In genomic region chr15:46681901-46682300, GRCh38 we compare ENCODE assay signal across 24 cellular contexts.
"Had no signal": no experiment of that assay in that cellular context is flagged by ENCODE, and none has a peak within 500 bp of the region (broad histone marks: within the 10 kb centered on the region; RNA-seq: fewer than 3 reads in every experiment).

No MANE protein-coding gene starts in this region.

- H3K27ac ChIP-seq: PC-9 had no signal

- H3K4me3 ChIP-seq: PC-9 had no signal

- DNase-seq: activated CD4-positive, alpha-beta memory T cell treated with anti-CD3 and anti-CD28 coated beads, Interleukin-2, amount 10 ng/mL, durations not matched to agents 7 days and 5 days; activated CD4-positive, alpha-beta T cell treated with anti-CD3 and anti-CD28 coated beads for 36 hours; activated CD4-positive, alpha-beta T cell treated with anti-CD3 and anti-CD28 coated beads, Interleukin-2, amount 50 U/mL, for 1 hour; activated CD4-positive, CD25-positive, alpha-beta regulatory T cell; activated gamma-delta T cell; activated naive CD4-positive, alpha-beta T cell treated with anti-CD3 and anti-CD28 coated beads for 36 hours; activated T-cell treated with anti-CD3 and anti-CD28 coated beads for 4 hours; activated T-cell treated with anti-CD3 and anti-CD28 coated beads, Interleukin-2, amount 50 U/mL, for 48 hours; amygdala; Kasumi-1; KBM-7; MV-4-11; NCI-H1092 treated with DMSO at 0.1 percent for 48 hours; NCI-H1417 treated with DMSO at 0.1 percent for 48 hours; NCI-H1694; NCI-H2029 treated with DMSO at 0.1 percent for 48 hours; NCI-H510A treated with DMSO at 0.1 percent for 48 hours; NCI-H69; PC-9; SHP77 treated with DMSO at 0.1 percent for 48 hours; T-cell; T-helper 2 cell; T1000 had no signal

- ATAC-seq: activated CD4-positive, alpha-beta T cell treated with anti-CD3 and anti-CD28 coated beads for 36 hours; activated T-helper 17 cell treated with anti-CD3 and anti-CD28 coated beads, Interleukin-2, amount 50 U/mL, for 72 hours; T-cell had no signal

- H3K4me2 ChIP-seq: PC-9 had no signal

- H2AFZ ChIP-seq: PC-9 had no signal
